Comparison of ENCODE assay signal across 10 cellular contexts in the genomic region with DNA sequence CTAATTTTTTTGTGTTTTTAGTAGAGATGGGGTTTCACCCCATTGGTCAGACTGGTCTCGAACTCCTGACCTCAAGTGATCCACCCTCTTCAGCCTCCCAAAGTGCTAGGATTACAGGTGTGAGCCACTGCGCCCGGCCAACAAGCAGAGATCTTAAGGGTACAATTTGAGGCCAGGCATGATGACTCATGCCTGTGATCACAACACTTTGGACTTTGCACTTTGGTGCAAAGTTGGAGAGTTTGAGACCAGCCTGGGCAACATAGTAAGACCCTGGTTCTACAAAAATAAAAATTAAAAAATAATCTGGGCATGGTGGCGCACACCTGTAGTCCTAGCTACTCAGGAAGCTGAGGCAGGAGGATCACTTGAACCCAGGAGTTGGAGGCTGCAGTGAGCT. TPM values are rescaled to one million over a fixed set of nuclear protein-coding genes. Genes with fewer than 3 reads are reported as not detected.
DNase-seq lines count a peak whose midpoint lies in the region; ATAC-seq, FAIRE-seq and TF ChIP-seq lines count a peak whose summit lies in the region.
"Not testable (repeated sequence)": the region's sequence is repeated elsewhere in the genome, so short reads cannot be mapped to it uniquely, and the experiment has no call there.
"Had no signal": no experiment of that assay in that cellular context is flagged by ENCODE, and none has a peak within 500 bp of the region (broad histone marks: within the 10 kb centered on the region; RNA-seq: fewer than 3 reads in every experiment).

No MANE protein-coding gene starts in this region.

- not testable (repeated sequence) for H3K9me3 ChIP-seq in A549; HCT116 (ENCODE audit: control insufficient read depth in 1 of 2, insufficient read depth in 1 of 2, low read depth in 1 of 2, low read length in 2 of 2); K562 (replicated peaks; ENCODE audit: control insufficient read depth, insufficient read depth, low read depth, low read length); HepG2 (ENCODE audit: low read length); small intestine (ENCODE audit: control insufficient read depth, low read depth)

- POLR2A ChIA-PET in A549 (lab: Yijun Ruan, JAX); HCT116 (lab: Charles Lee); HepG2 (lab: Yijun Ruan, JAX): not testable (repeated sequence)
- POLR2A ChIA-PET in K562 (lab: Yijun Ruan, JAX) = interaction anchor here (1.3 kb wide), 1 partner anchor 13 kb away, joined by 6 read pairs; no protein-coding TSS in a partner anchor

- H4K20me1 ChIP-seq in HCT116 (ENCODE audit: insufficient read depth); K562 (replicated peaks; ENCODE audit: control insufficient read depth, insufficient read depth, low read length); HepG2 (ENCODE audit: insufficient read depth, low read length): not testable (repeated sequence)

- not testable (repeated sequence) for H3K9ac ChIP-seq in HCT116 (ENCODE audit: low read length); K562 (ENCODE audit: insufficient read depth in 1 of 2, low read depth in 2 of 2, low read length in 2 of 2); HepG2 (ENCODE audit: insufficient read depth, low read depth, low read length)

- H2AFZ ChIP-seq in HCT116 (ENCODE audit: low read depth, low read length, poor library complexity, severe bottlenecking); K562 (ENCODE audit: low read depth, low read length); HepG2 (ENCODE audit: low read length): not testable (repeated sequence)

- H3K4me2 ChIP-seq in A549; K562 (ENCODE audit: insufficient read depth, low read length); HepG2 (ENCODE audit: low read depth, low read length): not testable (repeated sequence)
- H3K4me2 ChIP-seq in HCT116 (ENCODE audit: low read length) = peak overlapping the region; percentile 47

- 68% methylated on average over 4 of the region's 4 CpGs for WGBS in A549 (ENCODE audit: missing lambda C conversion rate)
- 44% methylated on average over 4 of the region's 4 CpGs for WGBS in K562 (ENCODE audit: insufficient coverage, low coverage, missing lambda C conversion rate)
- WGBS in HepG2 (ENCODE audit: low lambda C conversion rate) = 29% methylated on average over 4 of the region's 4 CpGs
- WGBS in small intestine, 3 donors = 45 to 79% (median 56%) methylated on average over 4 of the region's 4 CpGs

- not testable (repeated sequence) for H3K9me1 ChIP-seq in K562 (ENCODE audit: control insufficient read depth, insufficient read depth, low read length)

- H3K4me1 ChIP-seq in A549 (peaks cover 14% of the 10 kb centered on the region), HCT116 (ENCODE audit: control insufficient read depth in 1 of 2, insufficient read depth in 2 of 2, low read length in 2 of 2) (peaks cover 13 to 32% of the 10 kb centered on the region in 2 experiments; a peak in 3 of 4 replicates), HepG2 (ENCODE audit: insufficient read depth, low read length) (peaks cover 13% of the 10 kb centered on the region)
- not testable (repeated sequence) for H3K4me1 ChIP-seq in K562 (replicated peaks in 1 of 2; ENCODE audit: control insufficient read depth in 2 of 2, insufficient read depth in 2 of 2, low read length in 2 of 2); small intestine (ENCODE audit: control insufficient read depth in 2 of 2, insufficient read depth in 1 of 2, low read depth in 1 of 2, low read length in 1 of 2)

- not testable (repeated sequence) for TF ChIP-seq RAD21 in A549 (conservative IDR thresholded peaks at IDR 0.05 in 1 of 2, IDR thresholded peaks at IDR 0.05 in 1 of 2); HCT116 (IDR thresholded peaks at IDR 0.05; ENCODE audit: low read depth); K562 (CRISPR knock-in tag; conservative IDR thresholded peaks at IDR 0.05 in 1 of 2, IDR thresholded peaks at IDR 0.05 in 1 of 2); HepG2 (CRISPR knock-in tag; IDR thresholded peaks at IDR 0.05)

- not testable (repeated sequence) for TF ChIP-seq EP300 in A549 (IDR thresholded peaks at IDR 0.05); K562 (IDR thresholded peaks at IDR 0.05; ENCODE audit: low read length); HepG2 (IDR thresholded peaks at IDR 0.05; ENCODE audit: low read depth in 2 of 2, low read length in 2 of 2); HepG2 (CRISPR knock-in tag; IDR thresholded peaks at IDR 0.05; ENCODE audit: borderline replicate concordance)

- not testable (repeated sequence) for DNase-seq in A549 (ENCODE audit: low read depth in 1 of 2, low spot score in 1 of 2); HCT116 (ENCODE audit: low read depth, low spot score); K562 (ENCODE audit: extremely low read depth in 1 of 4, low spot score in 3 of 4)
- DNase-seq in LoVo (ENCODE audit: low spot score) (peak; percentile 48), HepG2 (ENCODE audit: low spot score) (peak; percentile 41), small intestine (peak; percentile 73)

- RAD21 ChIA-PET in HCT116 (lab: Charles Lee; ENCODE audit: low non-redundant PET in 1 of 2, low total read pairs in 2 of 2, uncharacterized antibody in 2 of 2, unreplicated experiment in 2 of 2) = not testable (repeated sequence)

- BruUV-seq in HCT116 (replicated peaks; lab: Mats Ljungman, UMichigan); K562 (replicated peaks; lab: Mats Ljungman, UMichigan); HepG2 (replicated peaks; lab: Mats Ljungman, UMichigan): not testable (repeated sequence)

- not testable (repeated sequence) for ATAC-seq in A549, K562, HepG2
- peak; percentile 70 for ATAC-seq in HCT116

- H3K79me2 ChIP-seq in HCT116 (ENCODE audit: insufficient read depth, low read length); K562 (ENCODE audit: control insufficient read depth, insufficient read depth, low read length); HepG2 (ENCODE audit: insufficient read depth, low read length): not testable (repeated sequence)

- in situ Hi-C loops in K562 (cut with MboI); HepG2 (cut with HindIII; ENCODE audit: extremely low pct_ligation_motif_present, low pct_unique_long_range_greater_than_20kb): not testable (repeated sequence)

- peak overlapping the region in 1 of 2 experiments; percentile 2; a peak in 1 of 6 replicates for H3K27ac ChIP-seq in A549
- not testable (repeated sequence) for H3K27ac ChIP-seq in HCT116 (ENCODE audit: low read depth, low read length); K562 (ENCODE audit: extremely low read depth, low read depth, low read length); HepG2 (ENCODE audit: extremely low read length, insufficient read depth, low read length); small intestine (ENCODE audit: low read depth in 1 of 2, low read length in 1 of 2)

- not testable (repeated sequence) for H3K9me2 ChIP-seq in HCT116 (ENCODE audit: insufficient read depth)

- H3K27me3 ChIP-seq in HCT116 (ENCODE audit: insufficient read depth, low read length); K562 (ENCODE audit: control insufficient read depth in 2 of 2, insufficient read depth in 2 of 2, low read length in 2 of 2); HepG2 (ENCODE audit: control insufficient read depth in 1 of 2, insufficient read depth in 2 of 2, low read length in 2 of 2); small intestine (ENCODE audit: control insufficient read depth in 2 of 2, insufficient read depth in 2 of 2, low read length in 2 of 2): not testable (repeated sequence)

- not testable (repeated sequence) for FAIRE-seq in A549 (lab: Jason Lieb, UNC); K562 (lab: Jason Lieb, UNC); HepG2 (lab: Jason Lieb, UNC); small intestine (lab: Jason Lieb, UNC)

- CTCF ChIA-PET in A549 (lab: Yijun Ruan, JAX) (interaction anchor here (0.8 to 10.2 kb wide), 9 partner anchors 9 to 199 kb away, joined by 3 to 101 read pairs (median 5); no protein-coding TSS in a partner anchor), HCT116 (lab: Charles Lee) (interaction anchor here (0.7 to 1.1 kb wide), 2 partner anchors 65 kb away, joined by 3 read pairs; no protein-coding TSS in a partner anchor)
- CTCF ChIA-PET in K562 (lab: Yijun Ruan, JAX; ENCODE audit: low intra/inter-chr PET ratio); HepG2 (lab: Yijun Ruan, JAX; ENCODE audit: low intra/inter-chr PET ratio, low total read pairs): not testable (repeated sequence)

- intact Hi-C loops in HCT116 (cut with micrococcal nuclease); K562 (cut with micrococcal nuclease): not testable (repeated sequence)
- intact Hi-C loops in HepG2 (cut with micrococcal nuclease; ENCODE audit: unreplicated experiment) = loop anchor here (5.0 kb wide), 1 partner anchor 33 kb away; the partner anchor contains the start of gene SULT2B1

- not testable (repeated sequence) for TF ChIP-seq POLR2A in A549 (IDR thresholded peaks at IDR 0.05; ENCODE audit: low read length); HCT116 (IDR thresholded peaks at IDR 0.05; ENCODE audit: borderline replicate concordance, extremely low read depth, insufficient read depth, insufficient read length); K562 (conservative IDR thresholded peaks at IDR 0.05); HepG2 (IDR thresholded peaks at IDR 0.05; ENCODE audit: insufficient read depth in 1 of 2, low read depth in 2 of 2, low read length in 2 of 2)

- TF ChIP-seq CTCF in A549 (IDR thresholded peaks at IDR 0.05); HCT116 (IDR thresholded peaks at IDR 0.05 in 2 of 3, conservative IDR thresholded peaks at IDR 0.05 in 1 of 3; ENCODE audit: borderline replicate concordance in 1 of 3, insufficient read depth in 1 of 3, low read depth in 2 of 3, low read length in 2 of 3); K562 (IDR thresholded peaks at IDR 0.05 in 2 of 3, conservative IDR thresholded peaks at IDR 0.05 in 1 of 3; ENCODE audit: insufficient read depth in 2 of 3, low read depth in 1 of 3, low read length in 3 of 3); HepG2 (CRISPR knock-in tag; IDR thresholded peaks at IDR 0.05): not testable (repeated sequence)

- not testable (repeated sequence) for H3K4me3 ChIP-seq in A549; HCT116 (replicated peaks in 1 of 2; ENCODE audit: low read depth in 1 of 2, low read length in 2 of 2); K562; HepG2 (replicated peaks in 1 of 3; ENCODE audit: insufficient read depth in 1 of 3, low read depth in 2 of 3, low read length in 3 of 3); small intestine (ENCODE audit: low read depth in 1 of 2, low read length in 2 of 2)

- H3K36me3 ChIP-seq in HCT116 (ENCODE audit: control insufficient read depth in 1 of 2, insufficient read depth in 2 of 2, low read length in 2 of 2); K562 (ENCODE audit: control insufficient read depth, insufficient read depth, low read length); HepG2 (replicated peaks in 1 of 2; ENCODE audit: control insufficient read depth in 1 of 2, insufficient read depth in 2 of 2, low read length in 2 of 2); small intestine (ENCODE audit: control insufficient read depth in 2 of 2, insufficient read depth in 2 of 2, low read length in 2 of 2): not testable (repeated sequence)

RNA-seq across cellular contexts. Expression of gene LMTK3, which starts 7.8 kb away (rescaled TPM):
- polyA plus RNA-seq in A549 (2011; rRNA removed) = 0.62 and 0.95 TPM in 2 replicates
- polyA plus RNA-seq in A549 (2012; cell fraction: cytosol; rRNA removed) = 2.6 and 3.8 TPM in 2 replicates
- polyA plus RNA-seq in A549 (2012; cell fraction: nucleus; rRNA removed) = 9.6 and 11.7 TPM in 2 replicates
- polyA plus RNA-seq in A549 (2017; fragmentation: RNase III; extraction: RNeasy Plus Mini Kit Qiagen cat#74134 plus additional on column Dnase treatment) = 4.6 to 6.1 TPM (median 5.6 TPM) in 3 replicates
- polyA minus RNA-seq in A549 (2011; rRNA and poly(A)+ RNA removed) = 0.45 and 0.54 TPM in 2 replicates
- 19.9 TPM for total RNA-seq in HCT116 (2021; ENCODE audit: unreplicated experiment)
- 8.9 and 12.1 TPM in 2 replicates for polyA plus RNA-seq in HCT116 (2012)
- 1.5 and 3.5 TPM in 2 replicates for total RNA-seq in K562 (2011; cell fraction: chromatin; rRNA removed; ENCODE audit: low replicate concordance)
- 3.8 and 4.1 TPM in 2 replicates for total RNA-seq in K562 (2011; cell fraction: nucleolus; rRNA removed)
- total RNA-seq in K562 (2011; cell fraction: nucleoplasm; rRNA removed) = 1.5 and 2.4 TPM in 2 replicates
- 4.9 and 5.1 TPM in 2 replicates for total RNA-seq in K562 (2014; rRNA removed)
- total RNA-seq in K562 (2014; rRNA removed; fragmentation: Illumina TruSeq; extraction: Trizol) = 0.45 and 0.76 TPM in 2 replicates
- total RNA-seq in K562 (2015; rRNA removed; fragmentation: Illumina TruSeq; extraction: Trizol) = 2.0 and 2.5 TPM in 2 replicates
- total RNA-seq in K562 (2021) = 10.2 and 12.3 TPM in 2 replicates
- polyA plus RNA-seq in K562 (2011; rRNA removed) = 0.35 and 0.66 TPM in 2 replicates
- 0.53 and 1.7 TPM in 2 replicates for polyA plus RNA-seq in K562 (2011; cell fraction: cytosol; rRNA removed)
- 1.5 and 2.7 TPM in 2 replicates for polyA plus RNA-seq in K562 (2011; cell fraction: nucleus; rRNA removed)
- 3.7 and 4.7 TPM in 2 replicates for polyA plus RNA-seq in K562 (2012)
- 1.1 and 2.1 TPM in 2 replicates for polyA plus RNA-seq in K562 (2014; fragmentation: Illumina TruSeq; extraction: Trizol)
- not detected for polyA plus RNA-seq in K562 (2014; fragmentation: Nextera tagmentation; extraction: Ambion mirVana)
- polyA plus RNA-seq in K562 (2014; rRNA removed) = 2.8 and 3.3 TPM in 2 replicates
- polyA minus RNA-seq in K562 (2011; rRNA and poly(A)+ RNA removed) = 0.14 and 0.15 TPM in 2 replicates
- 2.3 and 3.2 TPM in 2 replicates for polyA minus RNA-seq in K562 (2011; cell fraction: cytosol; rRNA and poly(A)+ RNA removed)
- 1.1 and 1.2 TPM in 2 replicates for polyA minus RNA-seq in K562 (2011; cell fraction: nucleus; rRNA and poly(A)+ RNA removed)
- total RNA-seq in HepG2 (2016; rRNA removed; fragmentation: Illumina TruSeq; extraction: Trizol) = 0.22 and 0.29 TPM in 2 replicates
- total RNA-seq in HepG2 (2016; cell fraction: cytosol; rRNA removed; fragmentation: Illumina TruSeq; extraction: Trizol; ENCODE audit: low read depth) = 0.10 and 0.18 TPM in 2 replicates
- total RNA-seq in HepG2 (2016; cell fraction: insoluble cytoplasmic fraction; rRNA removed; fragmentation: Illumina TruSeq; extraction: Trizol) = 0.27 and 0.45 TPM in 2 replicates
- total RNA-seq in HepG2 (2016; cell fraction: membrane; rRNA removed; fragmentation: Illumina TruSeq; extraction: Trizol) = 0.09 and 0.21 TPM in 2 replicates
- total RNA-seq in HepG2 (2016; cell fraction: nucleus; rRNA removed; fragmentation: Illumina TruSeq; extraction: Trizol) = 0.38 and 0.47 TPM in 2 replicates
- polyA plus RNA-seq in HepG2 (2011; rRNA removed) = 0.18 and 0.30 TPM in 2 replicates
- 0.10 and 0.19 TPM in 2 replicates for polyA plus RNA-seq in HepG2 (2011; cell fraction: cytosol; rRNA removed)
- 1.7 and 2.2 TPM in 2 replicates for polyA plus RNA-seq in HepG2 (2011; cell fraction: nucleus; rRNA removed)
- polyA plus RNA-seq in HepG2 (2012) = 1.6 and 2.0 TPM in 2 replicates
- 0.05 and 0.07 TPM in 2 replicates for polyA plus RNA-seq in HepG2 (2016; cell fraction: cytosol; fragmentation: Illumina TruSeq; extraction: Trizol; ENCODE audit: low read depth)
- polyA plus RNA-seq in HepG2 (2016; cell fraction: insoluble cytoplasmic fraction; fragmentation: Illumina TruSeq; extraction: Trizol; ENCODE audit: low read depth) = 0.45 and 0.47 TPM in 2 replicates
- 0.09 and 0.14 TPM in 2 replicates for polyA plus RNA-seq in HepG2 (2016; cell fraction: membrane; fragmentation: Illumina TruSeq; extraction: Trizol; ENCODE audit: low read depth)
- polyA plus RNA-seq in HepG2 (2016; cell fraction: nucleus; fragmentation: Illumina TruSeq; extraction: Trizol; ENCODE audit: insufficient read depth, low read depth) = 1.5 and 1.6 TPM in 2 replicates
- polyA minus RNA-seq in HepG2 (2011; rRNA and poly(A)+ RNA removed; ENCODE audit: low replicate concordance) = 0.16 and 0.23 TPM in 2 replicates
- 0.18 and 0.69 TPM in 2 replicates for polyA minus RNA-seq in HepG2 (2011; cell fraction: cytosol; rRNA and poly(A)+ RNA removed)
- 0.25 and 0.39 TPM in 2 replicates for polyA minus RNA-seq in HepG2 (2011; cell fraction: nucleus; rRNA and poly(A)+ RNA removed)
- polyA plus RNA-seq in small intestine = 1 to 10 TPM; 3.6 to 7.3 (median 6.9) TPM
- total RNA-seq: A172 had no signal

RNA-seq across cellular contexts. Expression of gene SULT2B1, which starts 32.5 kb away (rescaled TPM):
- polyA plus RNA-seq in A549 (2011; rRNA removed) (22.2 and 22.4 TPM in 2 replicates), A549 (2017; fragmentation: RNase III; extraction: RNeasy Plus Mini Kit Qiagen cat#74134 plus additional on column Dnase treatment) (30.1 to 36.5 TPM (median 34.3 TPM) in 3 replicates), K562 (2011; rRNA removed) (0.38 and 0.46 TPM in 2 replicates), K562 (2014; fragmentation: Illumina TruSeq; extraction: Trizol) (0.09 and 0.28 TPM in 2 replicates), K562 (2014; fragmentation: Nextera tagmentation; extraction: Ambion mirVana) (under 1 TPM in 1 of 2 experiments, not detected in 1; 0.14 TPM), K562 (2014; rRNA removed) (0.11 and 0.32 TPM in 2 replicates), HepG2 (2011; rRNA removed) (0.07 and 0.13 TPM in 2 replicates), small intestine (10 to 100 TPM; 12.0 to 28.1 (median 12.5) TPM)
- 31.5 and 41.0 TPM in 2 replicates for polyA plus RNA-seq in A549 (2012; cell fraction: cytosol; rRNA removed)
- 23.6 and 29.0 TPM in 2 replicates for polyA plus RNA-seq in A549 (2012; cell fraction: nucleus; rRNA removed)
- polyA minus RNA-seq in A549 (2011; rRNA and poly(A)+ RNA removed) = 26.5 and 28.7 TPM in 2 replicates
- total RNA-seq in HCT116 (2021; ENCODE audit: unreplicated experiment) (4.8 TPM), K562 (2014; rRNA removed) (0.37 and 0.54 TPM in 2 replicates), K562 (2014; rRNA removed; fragmentation: Illumina TruSeq; extraction: Trizol) (0.22 TPM in 1 of 2 replicates, not detected in the other), K562 (2015; rRNA removed; fragmentation: Illumina TruSeq; extraction: Trizol) (0.26 TPM in 1 of 2 replicates, not detected in the other), K562 (2021) (0.42 and 0.62 TPM in 2 replicates), HepG2 (2016; rRNA removed; fragmentation: Illumina TruSeq; extraction: Trizol) (not detected in 2 replicates)
- 7.1 and 8.1 TPM in 2 replicates for polyA plus RNA-seq in HCT116 (2012)
- not detected in 2 replicates for total RNA-seq in K562 (2011; cell fraction: chromatin; rRNA removed; ENCODE audit: low replicate concordance)
- not detected in 2 replicates for total RNA-seq in K562 (2011; cell fraction: nucleolus; rRNA removed)
- 0.37 TPM in 1 of 2 replicates, not detected in the other for total RNA-seq in K562 (2011; cell fraction: nucleoplasm; rRNA removed)
- polyA plus RNA-seq in K562 (2011; cell fraction: cytosol; rRNA removed) = 0.37 and 1.5 TPM in 2 replicates
- 0.10 and 0.14 TPM in 2 replicates for polyA plus RNA-seq in K562 (2011; cell fraction: nucleus; rRNA removed)
- 0.53 and 1.2 TPM in 2 replicates for polyA plus RNA-seq in K562 (2012)
- 0.30 TPM in 1 of 2 replicates, not detected in the other for polyA minus RNA-seq in K562 (2011; rRNA and poly(A)+ RNA removed)
- not detected in 2 replicates for polyA minus RNA-seq in K562 (2011; cell fraction: cytosol; rRNA and poly(A)+ RNA removed)
- polyA minus RNA-seq in K562 (2011; cell fraction: nucleus; rRNA and poly(A)+ RNA removed) = not detected in 2 replicates
- total RNA-seq in HepG2 (2016; cell fraction: cytosol; rRNA removed; fragmentation: Illumina TruSeq; extraction: Trizol; ENCODE audit: low read depth) = not detected in 2 replicates
- total RNA-seq in HepG2 (2016; cell fraction: insoluble cytoplasmic fraction; rRNA removed; fragmentation: Illumina TruSeq; extraction: Trizol) = not detected in 2 replicates
- total RNA-seq in HepG2 (2016; cell fraction: membrane; rRNA removed; fragmentation: Illumina TruSeq; extraction: Trizol) = not detected in 2 replicates
- total RNA-seq in HepG2 (2016; cell fraction: nucleus; rRNA removed; fragmentation: Illumina TruSeq; extraction: Trizol) = not detected in 2 replicates
- polyA plus RNA-seq in HepG2 (2011; cell fraction: cytosol; rRNA removed) = not detected in 2 replicates
- polyA plus RNA-seq in HepG2 (2011; cell fraction: nucleus; rRNA removed) = not detected in 2 replicates
- polyA plus RNA-seq in HepG2 (2012) = 0.19 TPM in 1 of 2 replicates, not detected in the other
- 0.14 TPM in 1 of 2 replicates, not detected in the other for polyA plus RNA-seq in HepG2 (2016; cell fraction: cytosol; fragmentation: Illumina TruSeq; extraction: Trizol; ENCODE audit: low read depth)
- not detected in 2 replicates for polyA plus RNA-seq in HepG2 (2016; cell fraction: insoluble cytoplasmic fraction; fragmentation: Illumina TruSeq; extraction: Trizol; ENCODE audit: low read depth)
- polyA plus RNA-seq in HepG2 (2016; cell fraction: membrane; fragmentation: Illumina TruSeq; extraction: Trizol; ENCODE audit: low read depth) = not detected in 2 replicates
- polyA plus RNA-seq in HepG2 (2016; cell fraction: nucleus; fragmentation: Illumina TruSeq; extraction: Trizol; ENCODE audit: insufficient read depth, low read depth) = not detected in 2 replicates
- 0.30 and 0.56 TPM in 2 replicates for polyA minus RNA-seq in HepG2 (2011; rRNA and poly(A)+ RNA removed; ENCODE audit: low replicate concordance)
- not detected in 2 replicates for polyA minus RNA-seq in HepG2 (2011; cell fraction: cytosol; rRNA and poly(A)+ RNA removed)
- polyA minus RNA-seq in HepG2 (2011; cell fraction: nucleus; rRNA and poly(A)+ RNA removed) = not detected in 2 replicates
- total RNA-seq: A172; Calu3; CD4-positive, alpha-beta T cell; CD8-positive, alpha-beta T cell had no signal

RNA-seq across cellular contexts. Expression of gene CYTH2, which starts 50.3 kb away (rescaled TPM):
- polyA plus RNA-seq in A549 (2011; rRNA removed) (33.4 and 36.9 TPM in 2 replicates), A549 (2017; fragmentation: RNase III; extraction: RNeasy Plus Mini Kit Qiagen cat#74134 plus additional on column Dnase treatment) (42.3 to 55.4 TPM (median 50.5 TPM) in 3 replicates), K562 (2011; rRNA removed) (23.8 and 34.3 TPM in 2 replicates), K562 (2014; fragmentation: Illumina TruSeq; extraction: Trizol) (31.5 and 33.7 TPM in 2 replicates), K562 (2014; fragmentation: Nextera tagmentation; extraction: Ambion mirVana) (1 to 10 TPM; 1.8 to 4.0 TPM), K562 (2014; rRNA removed) (38.1 and 45.2 TPM in 2 replicates), HepG2 (2011; rRNA removed) (39.3 and 48.3 TPM in 2 replicates), small intestine (10 to 100 TPM; 44.3 to 55.1 (median 54.6) TPM)
- polyA plus RNA-seq in A549 (2012; cell fraction: cytosol; rRNA removed) = 48.4 and 61.1 TPM in 2 replicates
- polyA plus RNA-seq in A549 (2012; cell fraction: nucleus; rRNA removed) = 158 and 205 TPM in 2 replicates
- 49.4 and 52.6 TPM in 2 replicates for polyA minus RNA-seq in A549 (2011; rRNA and poly(A)+ RNA removed)
- total RNA-seq in HCT116 (2021; ENCODE audit: unreplicated experiment) (75.3 TPM), K562 (2014; rRNA removed) (31.8 and 34.9 TPM in 2 replicates), K562 (2014; rRNA removed; fragmentation: Illumina TruSeq; extraction: Trizol) (14.7 and 15.9 TPM in 2 replicates), K562 (2015; rRNA removed; fragmentation: Illumina TruSeq; extraction: Trizol) (19.3 and 20.3 TPM in 2 replicates), K562 (2021) (37.8 and 43.8 TPM in 2 replicates), HepG2 (2016; rRNA removed; fragmentation: Illumina TruSeq; extraction: Trizol) (9.6 and 16.5 TPM in 2 replicates)
- polyA plus RNA-seq in HCT116 (2012) = 49.9 and 58.4 TPM in 2 replicates
- 79.5 and 196 TPM in 2 replicates for total RNA-seq in K562 (2011; cell fraction: chromatin; rRNA removed; ENCODE audit: low replicate concordance)
- total RNA-seq in K562 (2011; cell fraction: nucleolus; rRNA removed) = 87.7 and 88.8 TPM in 2 replicates
- total RNA-seq in K562 (2011; cell fraction: nucleoplasm; rRNA removed) = 87.0 and 108 TPM in 2 replicates
- 28.3 and 30.8 TPM in 2 replicates for polyA plus RNA-seq in K562 (2011; cell fraction: cytosol; rRNA removed)
- polyA plus RNA-seq in K562 (2011; cell fraction: nucleus; rRNA removed) = 96.2 and 120 TPM in 2 replicates
- 34.7 and 66.7 TPM in 2 replicates for polyA plus RNA-seq in K562 (2012)
- polyA minus RNA-seq in K562 (2011; rRNA and poly(A)+ RNA removed) = 22.5 and 23.2 TPM in 2 replicates
- 13.0 and 20.7 TPM in 2 replicates for polyA minus RNA-seq in K562 (2011; cell fraction: cytosol; rRNA and poly(A)+ RNA removed)
- polyA minus RNA-seq in K562 (2011; cell fraction: nucleus; rRNA and poly(A)+ RNA removed) = 33.0 and 46.9 TPM in 2 replicates
- total RNA-seq in HepG2 (2016; cell fraction: cytosol; rRNA removed; fragmentation: Illumina TruSeq; extraction: Trizol; ENCODE audit: low read depth) = 2.8 and 3.0 TPM in 2 replicates
- 8.4 and 15.9 TPM in 2 replicates for total RNA-seq in HepG2 (2016; cell fraction: insoluble cytoplasmic fraction; rRNA removed; fragmentation: Illumina TruSeq; extraction: Trizol)
- 4.9 and 7.0 TPM in 2 replicates for total RNA-seq in HepG2 (2016; cell fraction: membrane; rRNA removed; fragmentation: Illumina TruSeq; extraction: Trizol)
- total RNA-seq in HepG2 (2016; cell fraction: nucleus; rRNA removed; fragmentation: Illumina TruSeq; extraction: Trizol) = 16.4 and 17.2 TPM in 2 replicates
- 18.2 and 20.7 TPM in 2 replicates for polyA plus RNA-seq in HepG2 (2011; cell fraction: cytosol; rRNA removed)
- 185 and 188 TPM in 2 replicates for polyA plus RNA-seq in HepG2 (2011; cell fraction: nucleus; rRNA removed)
- 26.4 and 29.2 TPM in 2 replicates for polyA plus RNA-seq in HepG2 (2012)
- polyA plus RNA-seq in HepG2 (2016; cell fraction: cytosol; fragmentation: Illumina TruSeq; extraction: Trizol; ENCODE audit: low read depth) = 3.2 and 3.5 TPM in 2 replicates
- 14.6 and 14.8 TPM in 2 replicates for polyA plus RNA-seq in HepG2 (2016; cell fraction: insoluble cytoplasmic fraction; fragmentation: Illumina TruSeq; extraction: Trizol; ENCODE audit: low read depth)
- polyA plus RNA-seq in HepG2 (2016; cell fraction: membrane; fragmentation: Illumina TruSeq; extraction: Trizol; ENCODE audit: low read depth) = 6.2 and 6.8 TPM in 2 replicates
- 61.4 and 71.7 TPM in 2 replicates for polyA plus RNA-seq in HepG2 (2016; cell fraction: nucleus; fragmentation: Illumina TruSeq; extraction: Trizol; ENCODE audit: insufficient read depth, low read depth)
- polyA minus RNA-seq in HepG2 (2011; rRNA and poly(A)+ RNA removed; ENCODE audit: low replicate concordance) = 37.0 and 50.0 TPM in 2 replicates
- polyA minus RNA-seq in HepG2 (2011; cell fraction: cytosol; rRNA and poly(A)+ RNA removed) = 7.5 and 8.4 TPM in 2 replicates
- 37.6 and 43.0 TPM in 2 replicates for polyA minus RNA-seq in HepG2 (2011; cell fraction: nucleus; rRNA and poly(A)+ RNA removed)

Comparison
In these comparisons a context has a peak if more than half of its experiments do, and no peak if none do; other contexts are left out.
1. RNA of gene SULT2B1, which starts 32.5 kb away (polyA plus RNA-seq): 22.2 to 41.0 TPM in A549 and 12.0 to 28.1 TPM in small intestine; 0.07 to 0.19 TPM in HepG2 and 0.09 to 1.5 TPM in K562; every median in the first group is over 4 times any median in the second.